11 cellular contexts compared by ENCODE assay signal in genomic region chr2:40364143-40364903, GRCh38.
DNase-seq lines count a peak whose midpoint lies in the region; ATAC-seq and FAIRE-seq lines count a peak whose summit lies in the region.
"Had no signal": no experiment of that assay in that cellular context is flagged by ENCODE, and none has a peak within 500 bp of the region (broad histone marks: within the 10 kb centered on the region; RNA-seq: fewer than 3 reads in every experiment).

No MANE protein-coding gene starts in this region.

- no peaks in the 10 kb centered on the region for H3K4me1 ChIP-seq in thymus (ENCODE audit: control insufficient read depth, insufficient read depth, low read length)

- peak overlapping the region; percentile 2 for H3K4me3 ChIP-seq in thymus (ENCODE audit: low read length)

- H3K9me3 Mint-ChIP-seq in activated CD4-positive, alpha-beta T cell treated with anti-CD3 and anti-CD28 coated beads, Interleukin-2, amount 10 ng/mL, durations not matched to agents 24 days and 14 days: no peaks in the 10 kb centered on the region
- H3K9me3 Mint-ChIP-seq in activated CD4-positive, alpha-beta T cell treated with anti-CD3 and anti-CD28 coated beads for 36 hours (ENCODE audit: low read depth): no peaks in the 10 kb centered on the region
- H3K9me3 Mint-ChIP-seq in activated T-helper 2 cell treated with anti-CD3 and anti-CD28 coated beads, Interferon-gamma antibody, Interleukin-2, Interleukin-4, amounts not matched to agents 10 μg/mL and 5 μg/mL and 100 μg/mL, durations not matched to agents 14 hours and 24 hours and 36 hours: no peaks in the 10 kb centered on the region

- no peak overlapping the region for H3K27ac Mint-ChIP-seq in activated CD4-positive, alpha-beta T cell treated with anti-CD3 and anti-CD28 coated beads, Interleukin-2, amount 10 ng/mL, durations not matched to agents 24 days and 14 days
- H3K27ac Mint-ChIP-seq in activated CD4-positive, alpha-beta T cell treated with anti-CD3 and anti-CD28 coated beads for 36 hours: no peak overlapping the region
- H3K27ac Mint-ChIP-seq in activated T-helper 2 cell treated with anti-CD3 and anti-CD28 coated beads, Interferon-gamma antibody, Interleukin-2, Interleukin-4, amounts not matched to agents 10 μg/mL and 5 μg/mL and 100 μg/mL, durations not matched to agents 14 hours and 24 hours and 36 hours: no peak overlapping the region
- H3K27ac Mint-ChIP-seq: CD8-positive, alpha-beta memory T cell had no signal

- DNase-seq in activated CD4-positive, alpha-beta T cell treated with anti-CD3 and anti-CD28 coated beads, Interleukin-2, amount 10 ng/mL, durations not matched to agents 24 days and 14 days: no peak
- no peak for DNase-seq in activated CD4-positive, alpha-beta T cell treated with anti-CD3 and anti-CD28 coated beads for 36 hours
- no peak for DNase-seq in activated T-helper 2 cell treated with anti-CD3 and anti-CD28 coated beads, Interferon-gamma antibody, Interleukin-2, Interleukin-4, amounts not matched to agents 10 μg/mL and 5 μg/mL and 100 μg/mL, durations not matched to agents 14 hours and 24 hours and 36 hours (ENCODE audit: low spot score)
- no peak for DNase-seq in hypothalamus (lab: John Stamatoyannopoulos, UW)
- DNase-seq: CD8-positive, alpha-beta memory T cell; NCI-H226 had no signal

- no peak for ATAC-seq in activated CD4-positive, alpha-beta T cell treated with anti-CD3 and anti-CD28 coated beads for 36 hours
- ATAC-seq in GM21390 (IDR thresholded peaks at IDR 0.05; ENCODE audit: unreplicated experiment) (no peak), GM18520 (IDR thresholded peaks at IDR 0.05; ENCODE audit: unreplicated experiment) (no peak)
- ATAC-seq: activated CD4-positive, CD25-positive, alpha-beta regulatory T cell treated with anti-CD3 and anti-CD28 coated beads, Interleukin-2, amount 50 U/mL, for 24 hours had no signal

- CTCF ChIA-PET in activated CD4-positive, alpha-beta T cell treated with anti-CD3 and anti-CD28 coated beads for 36 hours (lab: Charles Lee): interaction anchor here (1.1 kb wide), 1 partner anchor 12 kb away, joined by 4 read pairs; no protein-coding TSS in a partner anchor

- 44% methylated on average over 3 of the region's 3 CpGs for WGBS in thymus

- no peak overlapping the region for H3K27ac ChIP-seq in thymus (ENCODE audit: low read depth)

- no peaks in the 10 kb centered on the region for H3K36me3 ChIP-seq in thymus (ENCODE audit: control insufficient read depth, insufficient read depth)

- H3K9me3 ChIP-seq in thymus (ENCODE audit: control insufficient read depth): no peaks in the 10 kb centered on the region

- no peaks in the 10 kb centered on the region for H3K36me3 Mint-ChIP-seq in activated CD4-positive, alpha-beta T cell treated with anti-CD3 and anti-CD28 coated beads, Interleukin-2, amount 10 ng/mL, durations not matched to agents 24 days and 14 days (ENCODE audit: low read depth)
- no peaks in the 10 kb centered on the region for H3K36me3 Mint-ChIP-seq in activated CD4-positive, alpha-beta T cell treated with anti-CD3 and anti-CD28 coated beads for 36 hours (ENCODE audit: low read depth)
- H3K36me3 Mint-ChIP-seq in activated T-helper 2 cell treated with anti-CD3 and anti-CD28 coated beads, Interferon-gamma antibody, Interleukin-2, Interleukin-4, amounts not matched to agents 10 μg/mL and 5 μg/mL and 100 μg/mL, durations not matched to agents 14 hours and 24 hours and 36 hours (ENCODE audit: low read depth): no peaks in the 10 kb centered on the region
- H3K36me3 Mint-ChIP-seq: CD8-positive, alpha-beta memory T cell had no signal

- peak overlapping the region; percentile 36 for H3K4me3 Mint-ChIP-seq in activated CD4-positive, alpha-beta T cell treated with anti-CD3 and anti-CD28 coated beads, Interleukin-2, amount 10 ng/mL, durations not matched to agents 24 days and 14 days
- H3K4me3 Mint-ChIP-seq in activated CD4-positive, alpha-beta T cell treated with anti-CD3 and anti-CD28 coated beads for 36 hours: no peak overlapping the region
- H3K4me3 Mint-ChIP-seq in activated T-helper 2 cell treated with anti-CD3 and anti-CD28 coated beads, Interferon-gamma antibody, Interleukin-2, Interleukin-4, amounts not matched to agents 10 μg/mL and 5 μg/mL and 100 μg/mL, durations not matched to agents 14 hours and 24 hours and 36 hours (ENCODE audit: low read depth): peak overlapping the region; percentile 41
- H3K4me3 Mint-ChIP-seq: CD8-positive, alpha-beta memory T cell had no signal

- H3K4me1 Mint-ChIP-seq in activated CD4-positive, alpha-beta T cell treated with anti-CD3 and anti-CD28 coated beads, Interleukin-2, amount 10 ng/mL, durations not matched to agents 24 days and 14 days: peaks cover 7% of the 10 kb centered on the region
- H3K4me1 Mint-ChIP-seq in activated CD4-positive, alpha-beta T cell treated with anti-CD3 and anti-CD28 coated beads for 36 hours: peaks cover 4% of the 10 kb centered on the region
- H3K4me1 Mint-ChIP-seq in activated T-helper 2 cell treated with anti-CD3 and anti-CD28 coated beads, Interferon-gamma antibody, Interleukin-2, Interleukin-4, amounts not matched to agents 10 μg/mL and 5 μg/mL and 100 μg/mL, durations not matched to agents 14 hours and 24 hours and 36 hours (ENCODE audit: low read depth): peaks cover 10% of the 10 kb centered on the region
- H3K4me1 Mint-ChIP-seq: CD8-positive, alpha-beta memory T cell had no signal

- POLR2A ChIA-PET in activated CD4-positive, alpha-beta T cell treated with anti-CD3 and anti-CD28 coated beads for 36 hours (lab: Charles Lee): no interaction called here

- peak; percentile 97 for FAIRE-seq in islet of Langerhans (lab: Jason Lieb, UNC)

- H3K27me3 Mint-ChIP-seq in activated CD4-positive, alpha-beta T cell treated with anti-CD3 and anti-CD28 coated beads, Interleukin-2, amount 10 ng/mL, durations not matched to agents 24 days and 14 days: no peaks in the 10 kb centered on the region
- no peaks in the 10 kb centered on the region for H3K27me3 Mint-ChIP-seq in activated CD4-positive, alpha-beta T cell treated with anti-CD3 and anti-CD28 coated beads for 36 hours
- peaks cover 2% of the 10 kb centered on the region for H3K27me3 Mint-ChIP-seq in activated T-helper 2 cell treated with anti-CD3 and anti-CD28 coated beads, Interferon-gamma antibody, Interleukin-2, Interleukin-4, amounts not matched to agents 10 μg/mL and 5 μg/mL and 100 μg/mL, durations not matched to agents 14 hours and 24 hours and 36 hours (ENCODE audit: low read depth)
- H3K27me3 Mint-ChIP-seq: CD8-positive, alpha-beta memory T cell had no signal

- intact Hi-C loops in activated CD4-positive, alpha-beta T cell treated with anti-CD3 and anti-CD28 coated beads, Interleukin-2, amount 10 ng/mL, durations not matched to agents 24 days and 14 days (cut with micrococcal nuclease): no loop called here
- intact Hi-C loops in activated CD4-positive, alpha-beta T cell treated with anti-CD3 and anti-CD28 coated beads for 36 hours (cut with DNase I, micrococcal nuclease): no loop called here
- intact Hi-C loops in activated T-helper 2 cell treated with anti-CD3 and anti-CD28 coated beads, Interferon-gamma antibody, Interleukin-2, Interleukin-4, amounts not matched to agents 10 μg/mL and 5 μg/mL and 100 μg/mL, durations not matched to agents 14 hours and 24 hours and 36 hours (cut with micrococcal nuclease): no loop called here

- H3K27me3 ChIP-seq in thymus (ENCODE audit: control insufficient read depth, insufficient read depth): no peaks in the 10 kb centered on the region
